Comparison of ENCODE assay signal across 11 cellular contexts in genomic region chr3:154243353-154243752, GRCh38.
DNase-seq lines count a peak whose midpoint lies in the region; ATAC-seq and TF ChIP-seq lines count a peak whose summit lies in the region.
"Had no signal": no experiment of that assay in that cellular context is flagged by ENCODE, and none has a peak within 500 bp of the region (broad histone marks: within the 10 kb centered on the region; RNA-seq: fewer than 3 reads in every experiment).

No MANE protein-coding gene starts in this region.

- H3K4me3 ChIP-seq in astrocyte of the spinal cord (ENCODE audit: low read depth, low read length) (no peak overlapping the region), heart left ventricle (no peak overlapping the region)

- no peak overlapping the region for H3K27ac Mint-ChIP-seq in osteocyte (ENCODE audit: unreplicated experiment)
- H3K27ac Mint-ChIP-seq: activated naive CD8-positive, alpha-beta T cell treated with anti-CD3 and anti-CD28 coated beads, Interleukin-2, amount 10 ng/mL, durations not matched to agents 7 days and 5 days had no signal

- H3K9me3 Mint-ChIP-seq in osteocyte (ENCODE audit: unreplicated experiment) = no peaks in the 10 kb centered on the region
- H3K9me3 Mint-ChIP-seq: activated naive CD8-positive, alpha-beta T cell treated with anti-CD3 and anti-CD28 coated beads, Interleukin-2, amount 10 ng/mL, durations not matched to agents 7 days and 5 days had no signal

- no peak for TF ChIP-seq POLR2A in heart left ventricle (IDR thresholded peaks at IDR 0.05)

- H3K4me1 Mint-ChIP-seq in osteocyte (ENCODE audit: unreplicated experiment) = peaks cover 8% of the 10 kb centered on the region
- H3K4me1 Mint-ChIP-seq: activated naive CD8-positive, alpha-beta T cell treated with anti-CD3 and anti-CD28 coated beads, Interleukin-2, amount 10 ng/mL, durations not matched to agents 7 days and 5 days had no signal

- peaks cover 0 to 8% (median 0%) of the 10 kb centered on the region in 9 donors for H3K36me3 ChIP-seq in heart left ventricle

- no peak overlapping the region for H3K4me3 Mint-ChIP-seq in osteocyte (ENCODE audit: unreplicated experiment)
- H3K4me3 Mint-ChIP-seq: activated naive CD8-positive, alpha-beta T cell treated with anti-CD3 and anti-CD28 coated beads, Interleukin-2, amount 10 ng/mL, durations not matched to agents 7 days and 5 days had no signal

- TF ChIP-seq CTCF in astrocyte of the spinal cord (IDR thresholded peaks at IDR 0.05; ENCODE audit: low read depth, low read length) (no peak), heart left ventricle (IDR thresholded peaks at IDR 0.05) (no peak), osteocyte (IDR thresholded peaks at IDR 0.05) (no peak)

- 68 to 85% (median 80%) methylated on average over 2 of the region's 2 CpGs for WGBS in heart left ventricle, 4 donors

- peak overlapping the region in 6 of 12 donors; percentile 41 to 79 (median 62) for H3K27ac ChIP-seq in heart left ventricle

- intact Hi-C loops in heart left ventricle (cut with DNase I) = no loop called here
- intact Hi-C loops in sciatic nerve (cut with DNase I) = no loop called here

- DNase-seq in ELR (ENCODE audit: low read depth) (peak; percentile 36), astrocyte of the spinal cord (ENCODE audit: low read depth, low spot score) (peak; percentile 60), heart left ventricle (no peak), sciatic nerve (ENCODE audit: low spot score) (no peak), putamen (ENCODE audit: low spot score) (no peak), osteocyte (ENCODE audit: extremely low spot score, unreplicated experiment) (no peak)
- DNase-seq: activated naive CD8-positive, alpha-beta T cell treated with anti-CD3 and anti-CD28 coated beads, Interleukin-2, amount 10 ng/mL, durations not matched to agents 7 days and 5 days; stimulated activated CD4-positive, alpha-beta T cell treated with anti-CD3 and anti-CD28 coated beads, Interleukin-4, amount 100 ng/mL, for 1 hour; substantia nigra had no signal

- H3K9me3 ChIP-seq in heart left ventricle = no peaks in the 10 kb centered on the region

- no peaks in the 10 kb centered on the region for H3K27me3 Mint-ChIP-seq in osteocyte (ENCODE audit: unreplicated experiment)

- peaks cover 0 to 21% (median 2%) of the 10 kb centered on the region in 12 donors for H3K4me1 ChIP-seq in heart left ventricle

- in situ Hi-C loops in astrocyte of the spinal cord (cut with HindIII; ENCODE audit: low sequenced_read_pairs) = no loop called here

- H3K27me3 ChIP-seq in heart left ventricle = no peaks in the 10 kb centered on the region

- peaks cover 12% of the 10 kb centered on the region for H3K36me3 Mint-ChIP-seq in osteocyte (ENCODE audit: unreplicated experiment)

- ATAC-seq in heart left ventricle = peak; percentile 62 to 87 (median 80)
- peak; percentile 52 for ATAC-seq in sciatic nerve
- ATAC-seq in HG03139 (IDR thresholded peaks at IDR 0.05; ENCODE audit: unreplicated experiment) = no peak
- ATAC-seq in HG03571 (IDR thresholded peaks at IDR 0.05; ENCODE audit: unreplicated experiment) = no peak

Comparison
In these comparisons a context has a peak if more than half of its experiments do, and no peak if none do; other contexts are left out.
1. DNase-seq: peak in ELR (single experiment) and astrocyte of the spinal cord (single experiment); none in heart left ventricle (0 of 5), sciatic nerve (single experiment), putamen (single experiment) and osteocyte (single experiment).
2. ATAC-seq: peak in heart left ventricle (4 of 4) and sciatic nerve (single experiment); none in HG03139 (single experiment) and HG03571 (single experiment).